ENCODE assay signal across 23 cellular contexts in the genomic region with DNA sequence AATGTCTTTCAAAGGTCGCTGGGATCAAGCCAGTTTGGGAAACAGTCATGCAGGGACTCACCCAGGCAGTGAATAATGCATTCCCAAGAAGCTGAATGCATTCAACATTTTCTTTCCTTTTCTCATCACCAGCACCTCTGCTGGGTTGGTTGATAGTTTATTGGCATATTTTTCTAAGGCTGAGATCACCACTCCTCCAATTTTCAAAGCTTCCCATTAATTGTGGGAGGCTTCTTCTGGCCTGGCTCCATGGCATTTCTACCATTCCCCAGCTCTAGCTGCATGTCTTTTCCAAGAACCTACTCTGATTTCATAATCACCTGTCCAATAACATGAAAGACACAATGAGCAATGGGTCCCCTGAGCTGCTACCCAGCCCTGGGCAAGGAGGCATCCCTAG.
DNase-seq lines count a peak whose midpoint lies in the region; ATAC-seq and FAIRE-seq lines count a peak whose summit lies in the region.
"Had no signal": no experiment of that assay in that cellular context is flagged by ENCODE, and none has a peak within 500 bp of the region (broad histone marks: within the 10 kb centered on the region; RNA-seq: fewer than 3 reads in every experiment).

No MANE protein-coding gene starts in this region.

- peak overlapping the region; percentile 74 for H3K27ac ChIP-seq in subcutaneous abdominal adipose tissue (ENCODE audit: low read depth, low read length)
- H3K27ac ChIP-seq: gastrocnemius medialis, HL-60, right atrium auricular region had no signal

- peaks cover 0 to 4% (median 3%) of the 10 kb centered on the region in 5 donors for H3K36me3 ChIP-seq in subcutaneous abdominal adipose tissue (ENCODE audit: control insufficient read depth in 5 of 5, insufficient read depth in 5 of 5, low read length in 5 of 5)
- H3K36me3 ChIP-seq: gastrocnemius medialis, right atrium auricular region had no signal

- peaks cover 3 to 6% (median 4%) of the 10 kb centered on the region in 5 donors for H3K9me3 ChIP-seq in subcutaneous abdominal adipose tissue (ENCODE audit: control insufficient read depth in 5 of 5, low read length in 5 of 5)

- FAIRE-seq in RCC 7860 (lab: Jason Lieb, UNC) = peak; percentile 54
- FAIRE-seq: GM18507 had no signal

- DNase-seq in GM03348 (ENCODE audit: low spot score) = peak; percentile 42
- DNase-seq in RCC 7860 (ENCODE audit: low spot score) = peak; percentile 22
- DNase-seq in fibroblast of peridontal ligament (ENCODE audit: extremely low read depth) = peak; percentile 38
- DNase-seq in cerebellar cortex (ENCODE audit: low spot score) = no peak
- no peak for DNase-seq in stimulated activated CD4-positive, alpha-beta T cell treated with anti-CD3 and anti-CD28 coated beads, Interleukin-12 subunit alpha, Interleukin-12 subunit beta, amount 100 ng/mL, for 4 hours
- DNase-seq: activated CD4-positive, alpha-beta T cell treated with anti-CD3 and anti-CD28 coated beads, Interleukin-2, amount 50 U/mL, for 4 hours; activated effector memory CD4-positive, alpha-beta T cell treated with Interleukin-2 at 50 U/mL for 16 hours; activated naive CD8-positive, alpha-beta T cell treated with anti-CD3 and anti-CD28 coated beads, Interleukin-2, amount 50 U/mL, for 24 hours; DND-41; gastrocnemius medialis; left colon; mesendoderm; naive B cell; NCI-H187; NCI-H82; T-helper 17 cell had no signal

- no peak overlapping the region for H3K9ac ChIP-seq in subcutaneous abdominal adipose tissue (ENCODE audit: low read length in 5 of 5)

- peaks cover 0 to 18% (median 2%) of the 10 kb centered on the region in 5 donors for H3K4me1 ChIP-seq in subcutaneous abdominal adipose tissue (ENCODE audit: control insufficient read depth in 5 of 5, insufficient read depth in 5 of 5, low read length in 5 of 5)
- H3K4me1 ChIP-seq: gastrocnemius medialis, right atrium auricular region had no signal

- no peak for ATAC-seq in HG03571 (IDR thresholded peaks at IDR 0.05; ENCODE audit: unreplicated experiment)
- ATAC-seq: activated naive CD8-positive, alpha-beta T cell treated with anti-CD3 and anti-CD28 coated beads, Interleukin-2, amount 50 U/mL, for 24 hours; gastrocnemius medialis; left colon; Panc1; stimulated activated memory B cell treated with anti-CD40 and anti-IgM and Interleukin-4, amounts not matched to agents 10 μg/mL and 1 μg/mL and 100 μg/mL, for 72 hours; T-helper 17 cell had no signal

- H3K27me3 ChIP-seq in subcutaneous abdominal adipose tissue (ENCODE audit: control insufficient read depth in 5 of 5, insufficient read depth in 4 of 5, low read length in 5 of 5) = peaks cover 0 to 3% (median 0%) of the 10 kb centered on the region in 5 donors
- H3K27me3 ChIP-seq: right atrium auricular region had no signal

- H3K4me3 ChIP-seq in subcutaneous abdominal adipose tissue (ENCODE audit: low read depth in 1 of 5, low read length in 5 of 5) = no peak overlapping the region
- H3K4me3 ChIP-seq: gastrocnemius medialis, right atrium auricular region had no signal

Comparison
In these comparisons a context has a peak if more than half of its experiments do, and no peak if none do; other contexts are left out.
1. DNase-seq: peak in GM03348 (single experiment), RCC 7860 (single experiment) and fibroblast of peridontal ligament (single experiment); none in cerebellar cortex (single experiment) and stimulated activated CD4-positive, alpha-beta T cell treated with anti-CD3 and anti-CD28 coated beads, Interleukin-12 subunit alpha, Interleukin-12 subunit beta, amount 100 ng/mL, for 4 hours (single experiment).